1 cellular context compared by ENCODE assay signal in genomic region chr22:41957941-41958556, GRCh38.
TF ChIP-seq lines count a peak whose summit lies in the region.

No MANE protein-coding gene starts in this region.

TF ChIP-seq in endothelial cell of umbilical vein, 7 proteins besides CTCF, POLR2A, EP300 and RAD21 (continued from another document):
- TF ChIP-seq EZH2 (IDR thresholded peaks at IDR 0.05; ENCODE audit: borderline replicate concordance, low read depth, low read length, severe bottlenecking) (no peak), GATA2 (IDR thresholded peaks at IDR 0.05; ENCODE audit: insufficient read depth, insufficient read length, low read depth, low read length) (no peak), JUN (IDR thresholded peaks at IDR 0.05; ENCODE audit: borderline replicate concordance, insufficient read depth, insufficient read length, low read depth) (no peak), POLR2AphosphoS5 (IDR thresholded peaks at IDR 0.05; ENCODE audit: insufficient read depth, low read depth, low read length) (no peak)
